ENCODE assay signal across 8 cellular contexts in the genomic region with DNA sequence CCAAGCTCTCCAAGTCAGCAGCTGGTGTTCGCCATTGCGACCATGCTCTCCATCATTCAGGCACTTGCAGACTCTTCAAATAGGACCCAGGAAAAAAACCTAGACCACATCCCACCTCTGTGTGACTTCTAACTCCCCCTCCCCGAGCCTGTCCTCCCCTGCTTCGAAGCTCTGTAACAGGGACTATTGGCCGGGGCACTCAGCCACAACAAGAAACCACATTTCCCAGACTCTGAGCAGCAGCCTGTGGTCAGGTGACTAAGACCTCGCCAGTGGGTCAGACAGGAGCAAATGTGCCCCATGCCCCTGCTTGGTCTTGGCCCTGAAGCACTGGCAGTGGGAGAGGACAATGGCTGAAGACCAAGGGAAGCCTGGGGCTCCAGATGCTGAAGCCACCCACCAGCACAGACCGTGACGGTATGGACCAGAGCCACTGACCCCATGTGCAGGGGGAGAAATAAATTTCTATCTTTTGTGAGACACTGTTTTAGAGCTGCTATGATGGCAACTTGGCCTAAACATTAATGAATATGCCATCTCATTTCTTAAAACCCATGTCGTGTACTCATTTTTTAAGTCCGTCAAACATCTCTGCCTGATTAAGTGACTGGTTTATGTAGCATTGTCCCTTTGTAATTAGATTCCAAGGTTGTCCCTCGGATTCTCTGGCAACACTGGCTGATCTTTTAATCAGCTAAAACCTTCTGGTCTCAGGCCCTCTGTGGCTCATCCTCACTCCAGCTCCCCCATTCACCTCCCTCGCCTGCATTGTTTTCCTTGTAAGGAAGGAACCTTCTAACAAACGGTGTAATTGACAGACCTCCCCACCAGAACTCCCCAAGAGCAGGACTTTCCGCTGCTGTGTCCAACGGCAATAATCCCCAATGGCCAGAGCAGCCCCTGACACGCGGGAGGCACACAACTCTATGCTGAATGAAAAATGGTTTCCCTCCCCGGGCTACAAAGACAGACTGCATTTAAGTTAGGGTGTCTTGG.
A peak's percentile ranks its signal among the peaks of the same experiment; 100 is the strongest.
DNase-seq lines count a peak whose midpoint lies in the region; ATAC-seq and TF ChIP-seq lines count a peak whose summit lies in the region.

No MANE protein-coding gene starts in this region.

- H3K4me3 Mint-ChIP-seq in effector memory CD8-positive, alpha-beta T cell: peak overlapping the region; percentile 67 to 76

- no TSS peak for BruUV-seq in A673 (replicated peaks; lab: Mats Ljungman, UMichigan)

- TF ChIP-seq CTCF in GM12864 (IDR thresholded peaks at IDR 0.05; ENCODE audit: low read depth, low read length, missing control alignments) (no peak), stomach (IDR thresholded peaks at IDR 0.05) (no peak), A673 (conservative IDR thresholded peaks at IDR 0.05; ENCODE audit: low read depth, low read length) (no peak)

- intact Hi-C loops in stomach (cut with DNase I; ENCODE audit: low total_unique reads) (no loop called here), left colon (cut with DNase I, micrococcal nuclease) (no loop called here), A673 (cut with micrococcal nuclease; ENCODE audit: unreplicated experiment) (no loop called here)

- H3K27me3 ChIP-seq in stomach: no peaks in the 10 kb centered on the region
- no peaks in the 10 kb centered on the region for H3K27me3 ChIP-seq in A673 (replicated peaks; ENCODE audit: insufficient read depth, low read depth, low read length, poor library complexity)

- H3K36me3 ChIP-seq in stomach: peaks cover 7 to 26% (median 18%) of the 10 kb centered on the region in 4 donors
- no peaks in the 10 kb centered on the region for H3K36me3 ChIP-seq in A673 (ENCODE audit: insufficient read depth, low read length, poor library complexity, severe bottlenecking)

- POLR2A ChIA-PET in A673 (lab: Charles Lee; ENCODE audit: low non-redundant PET): no interaction called here

- peak overlapping the region; percentile 92 to 93 for H3K27ac Mint-ChIP-seq in effector memory CD8-positive, alpha-beta T cell

- H3K4me1 Mint-ChIP-seq in effector memory CD8-positive, alpha-beta T cell (ENCODE audit: low read depth in 2 of 2): peaks cover 50 to 60% of the 10 kb centered on the region in 2 donors

- H3K9me3 Mint-ChIP-seq in effector memory CD8-positive, alpha-beta T cell: no peaks in the 10 kb centered on the region

- no peak for TF ChIP-seq POLR2A in stomach (IDR thresholded peaks at IDR 0.05)

- H3K36me3 Mint-ChIP-seq in effector memory CD8-positive, alpha-beta T cell (ENCODE audit: insufficient read depth): peaks cover 31% of the 10 kb centered on the region

- no peak for TF ChIP-seq EP300 in stomach (IDR thresholded peaks at IDR 0.05)

- 74 to 90% (median 82%) methylated on average over 17 to 18 of the region's 18 CpGs for WGBS in stomach, 5 donors

- H3K27me3 Mint-ChIP-seq in effector memory CD8-positive, alpha-beta T cell: no peaks in the 10 kb centered on the region

- H3K27ac ChIP-seq in stomach (peak overlapping the region in 3 of 5 donors; percentile 20 to 38 (median 23)), A673 (ENCODE audit: low read depth, low read length, poor library complexity, severe bottlenecking) (no peak overlapping the region)

- ATAC-seq in GM21717 (IDR thresholded peaks at IDR 0.05; ENCODE audit: unreplicated experiment): peak; percentile 33
- ATAC-seq in effector memory CD8-positive, alpha-beta T cell (replicated peaks): no peak
- no peak for ATAC-seq in left colon
- no peak for ATAC-seq in GM19035 (IDR thresholded peaks at IDR 0.05; ENCODE audit: unreplicated experiment)

- CTCF ChIA-PET in A673 (lab: Charles Lee): no interaction called here

- H3K4me1 ChIP-seq in stomach (peaks cover 51 to 89% (median 77%) of the 10 kb centered on the region in 4 donors), A673 (ENCODE audit: insufficient read depth, low read length, poor library complexity, severe bottlenecking) (peaks cover 21% of the 10 kb centered on the region)

- DNase-seq in GM12864 (ENCODE audit: low read depth): peak; percentile 43
- DNase-seq in MV-4-11 (lab: John Stamatoyannopoulos, UW): peak; percentile 67
- DNase-seq in effector memory CD8-positive, alpha-beta T cell: no peak
- no peak for DNase-seq in stomach
- no peak for DNase-seq in left colon
- no peak for DNase-seq in A673 (ENCODE audit: low spot score)

- H3K9me3 ChIP-seq in stomach: no peaks in the 10 kb centered on the region
- no peaks in the 10 kb centered on the region for H3K9me3 ChIP-seq in A673 (ENCODE audit: low read depth, low read length, poor library complexity, severe bottlenecking)

- H3K4me3 ChIP-seq in GM12864 (ENCODE audit: low read depth, low read length) (no peak overlapping the region), stomach (no peak overlapping the region), A673 (ENCODE audit: low read depth, low read length, poor library complexity, severe bottlenecking) (no peak overlapping the region)

Comparison
In these comparisons a context has a peak if more than half of its experiments do, and no peak if none do; other contexts are left out.
1. DNase-seq: peak in GM12864 (single experiment) and MV-4-11 (single experiment); none in effector memory CD8-positive, alpha-beta T cell (0 of 3), stomach (single experiment), left colon (0 of 2) and A673 (single experiment).